ENCODE assay signal across 26 cellular contexts in the genomic region with DNA sequence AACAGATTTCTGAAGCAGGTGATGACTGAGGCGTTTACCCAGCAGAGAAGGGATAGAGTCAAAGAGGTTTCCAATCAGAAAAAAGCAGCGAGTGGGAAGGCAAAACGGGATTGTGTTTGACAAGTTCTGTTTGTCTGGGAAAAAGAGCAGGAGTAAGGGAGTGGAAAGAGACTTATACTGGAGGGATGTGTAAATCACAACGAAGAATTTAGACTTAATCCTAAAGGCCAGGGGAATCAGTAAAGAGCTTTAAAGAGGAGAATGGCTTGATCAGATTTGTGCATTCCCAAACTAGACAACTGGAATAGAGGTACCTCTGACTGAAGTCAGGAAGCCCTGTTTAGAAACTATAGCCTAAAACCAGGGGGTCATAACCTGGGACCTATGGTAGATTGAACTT.
"Had no signal": no experiment of that assay in that cellular context is flagged by ENCODE, and none has a peak within 500 bp of the region (broad histone marks: within the 10 kb centered on the region; RNA-seq: fewer than 3 reads in every experiment).

No MANE protein-coding gene starts in this region.

- H3K36me3 ChIP-seq: left lung, lower lobe of right lung, ovary, right atrium auricular region, right lobe of liver, tibial nerve, uterus had no signal

- H3K9me3 Mint-ChIP-seq: immature natural killer cell; naive thymus-derived CD8-positive, alpha-beta T cell; nephron; stimulated activated memory B cell treated with anti-CD40 and anti-IgM and Interleukin-4, amounts not matched to agents 10 μg/mL and 1 μg/mL and 100 μg/mL, for 72 hours; stimulated activated naive CD8-positive, alpha-beta T cell treated with anti-CD3 and anti-CD28 coated beads, Interleukin-15, amount 100 ng/mL, for 72 hours; type B pancreatic cell had no signal

- ATAC-seq: naive thymus-derived CD8-positive, alpha-beta T cell; stimulated activated memory B cell treated with anti-CD40 and anti-IgM and Interleukin-4, amounts not matched to agents 10 μg/mL and 1 μg/mL and 100 μg/mL, for 72 hours had no signal

- H3K27me3 Mint-ChIP-seq: naive thymus-derived CD8-positive, alpha-beta T cell; progenitor cell of endocrine pancreas; stimulated activated memory B cell treated with anti-CD40 and anti-IgM and Interleukin-4, amounts not matched to agents 10 μg/mL and 1 μg/mL and 100 μg/mL, for 72 hours; stimulated activated naive CD8-positive, alpha-beta T cell treated with anti-CD3 and anti-CD28 coated beads, Interleukin-15, amount 100 ng/mL, for 72 hours; type B pancreatic cell had no signal

- FAIRE-seq: islet of Langerhans, kidney had no signal

- H3K27ac ChIP-seq: left lung, lower lobe of right lung, ovary, right atrium auricular region, right lobe of liver, tibial nerve, uterus had no signal

- H3K4me3 ChIP-seq: left lung, lower lobe of right lung, ovary, right atrium auricular region, right lobe of liver, smooth muscle cell, tibial nerve, uterus had no signal

- H3K4me3 Mint-ChIP-seq: immature natural killer cell; naive thymus-derived CD8-positive, alpha-beta T cell; nephron; stimulated activated memory B cell treated with anti-CD40 and anti-IgM and Interleukin-4, amounts not matched to agents 10 μg/mL and 1 μg/mL and 100 μg/mL, for 72 hours; stimulated activated naive CD8-positive, alpha-beta T cell treated with anti-CD3 and anti-CD28 coated beads, Interleukin-15, amount 100 ng/mL, for 72 hours; type B pancreatic cell had no signal

- H3K4me1 ChIP-seq: left lung, lower lobe of right lung, right atrium auricular region, right lobe of liver, tibial nerve, uterus had no signal

- H3K4me2 ChIP-seq: smooth muscle cell had no signal

- H3K27me3 ChIP-seq: left lung, ovary, right atrium auricular region, right lobe of liver, tibial nerve, uterus had no signal

- H3K9me3 ChIP-seq: left lung, lower lobe of right lung, ovary, right atrium auricular region, right lobe of liver, tibial nerve, uterus had no signal

- H3K27ac Mint-ChIP-seq: immature natural killer cell; naive thymus-derived CD8-positive, alpha-beta T cell; nephron; progenitor cell of endocrine pancreas; stimulated activated memory B cell treated with anti-CD40 and anti-IgM and Interleukin-4, amounts not matched to agents 10 μg/mL and 1 μg/mL and 100 μg/mL, for 72 hours; stimulated activated naive CD8-positive, alpha-beta T cell treated with anti-CD3 and anti-CD28 coated beads, Interleukin-15, amount 100 ng/mL, for 72 hours; type B pancreatic cell had no signal

- H3K36me3 Mint-ChIP-seq: immature natural killer cell; naive thymus-derived CD8-positive, alpha-beta T cell; stimulated activated memory B cell treated with anti-CD40 and anti-IgM and Interleukin-4, amounts not matched to agents 10 μg/mL and 1 μg/mL and 100 μg/mL, for 72 hours; type B pancreatic cell had no signal

- DNase-seq: immature natural killer cell; kidney; left colon; left lung; lower lobe of right lung; mammary epithelial cell; mesenchymal stem cell; naive thymus-derived CD8-positive, alpha-beta T cell; ovary; right lobe of liver; stimulated activated CD4-positive, alpha-beta T cell treated with anti-CD3 and anti-CD28 coated beads, Interleukin-1b, Interleukin-23, amount 100 ng/mL, for 48 hours; stimulated activated CD4-positive, alpha-beta T cell treated with anti-CD3 and anti-CD28 coated beads, Interleukin-2, amount 100 ng/mL, for 48 hours; stimulated activated CD4-positive, alpha-beta T cell treated with anti-CD3 and anti-CD28 coated beads, Interleukin-4, amount 100 ng/mL, for 4 hours; stimulated activated CD8-positive, alpha-beta memory T cell treated with anti-CD3 and anti-CD28 coated beads, Interleukin-4, amount 100 ng/mL, for 48 hours; stimulated activated naive CD4-positive, alpha-beta T cell treated with Interleukin-2 at 50 U/mL for 16 hours; stimulated activated naive CD8-positive, alpha-beta T cell treated with anti-CD3 and anti-CD28 coated beads, Interleukin-15, amount 100 ng/mL, for 72 hours; substantia nigra; uterus had no signal

- H3K4me1 Mint-ChIP-seq: immature natural killer cell; naive thymus-derived CD8-positive, alpha-beta T cell; nephron; stimulated activated memory B cell treated with anti-CD40 and anti-IgM and Interleukin-4, amounts not matched to agents 10 μg/mL and 1 μg/mL and 100 μg/mL, for 72 hours; stimulated activated naive CD8-positive, alpha-beta T cell treated with anti-CD3 and anti-CD28 coated beads, Interleukin-15, amount 100 ng/mL, for 72 hours had no signal
